In the genomic region with DNA sequence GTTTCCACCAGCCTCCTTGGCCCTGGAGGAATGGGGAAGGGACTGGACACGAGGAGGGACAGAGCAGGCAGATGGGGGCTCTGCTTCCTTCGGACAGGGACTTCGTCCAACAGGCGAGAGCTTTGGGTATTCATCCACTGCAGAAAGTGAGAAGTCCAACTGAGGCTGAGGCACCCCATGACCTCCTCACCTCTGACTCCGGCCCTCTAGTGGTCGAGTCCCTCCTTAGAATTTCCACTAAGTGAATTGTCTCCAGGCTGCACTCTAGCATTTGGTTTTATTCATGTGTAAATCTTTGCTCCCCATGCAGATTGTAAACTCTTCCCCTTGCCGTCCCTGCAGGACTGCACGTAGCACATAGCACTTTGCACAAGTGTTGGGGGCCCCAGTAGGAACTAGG, we compare ENCODE assay signal across 11 cellular contexts. TPM values are rescaled to one million over a fixed set of nuclear protein-coding genes. Genes with fewer than 3 reads are reported as not detected.
DNase-seq lines count a peak whose midpoint lies in the region; ATAC-seq, FAIRE-seq and TF ChIP-seq lines count a peak whose summit lies in the region.
"Had no signal": no experiment of that assay in that cellular context is flagged by ENCODE, and none has a peak within 500 bp of the region (broad histone marks: within the 10 kb centered on the region; RNA-seq: fewer than 3 reads in every experiment).

No MANE protein-coding gene starts in this region.

- intact Hi-C loops in heart right ventricle (cut with DNase I): no loop called here
- intact Hi-C loops in cardiac septum (cut with DNase I): no loop called here
- intact Hi-C loops in activated CD8-positive, alpha-beta T cell treated with anti-CD3 and anti-CD28 coated beads for 36 hours (cut with micrococcal nuclease): no loop called here

- 44 to 65% methylated on average over 8 of the region's 8 CpGs for WGBS in heart right ventricle, 2 donors

- POLR2A ChIA-PET in activated CD8-positive, alpha-beta T cell treated with anti-CD3 and anti-CD28 coated beads for 36 hours (lab: Charles Lee): no interaction called here

- TF ChIP-seq CTCF in heart right ventricle (IDR thresholded peaks at IDR 0.05): peak in 6 of 9 donors; percentile 22 to 49 (median 32)
- TF ChIP-seq CTCF in activated CD8-positive, alpha-beta T cell treated with anti-CD3 and anti-CD28 coated beads for 36 hours (IDR thresholded peaks at IDR 0.05): peak; percentile 69

- peak in 2 of 8 donors; percentile 6 to 16 for ATAC-seq in heart right ventricle
- peak; percentile 60 for ATAC-seq in activated CD8-positive, alpha-beta T cell treated with anti-CD3 and anti-CD28 coated beads for 36 hours

- H3K4me3 ChIP-seq in heart right ventricle: no peak overlapping the region
- H3K4me3 ChIP-seq: pancreas had no signal

- H3K27ac ChIP-seq in heart right ventricle: peak overlapping the region; percentile 65 to 91 (median 80)
- H3K27ac ChIP-seq: pancreas had no signal

- H3K27me3 ChIP-seq in heart right ventricle: no peaks in the 10 kb centered on the region
- H3K27me3 ChIP-seq: pancreas had no signal

- H3K27me3 Mint-ChIP-seq in activated CD8-positive, alpha-beta T cell treated with anti-CD3 and anti-CD28 coated beads for 36 hours: no peaks in the 10 kb centered on the region

- no peak overlapping the region for H3K4me3 Mint-ChIP-seq in activated CD8-positive, alpha-beta T cell treated with anti-CD3 and anti-CD28 coated beads for 36 hours

- H3K27ac Mint-ChIP-seq in activated CD8-positive, alpha-beta T cell treated with anti-CD3 and anti-CD28 coated beads for 36 hours: no peak overlapping the region
- H3K27ac Mint-ChIP-seq: activated naive CD4-positive, alpha-beta T cell treated with anti-CD3 and anti-CD28 coated beads, Interleukin-2, amount 50 U/mL, for 72 hours had no signal

- CTCF ChIA-PET in activated CD8-positive, alpha-beta T cell treated with anti-CD3 and anti-CD28 coated beads for 36 hours (lab: Charles Lee): interaction anchor here (0.6 to 2.7 kb wide), 19 partner anchors 8 to 96 kb away, joined by 3 to 14 read pairs (median 4); a partner anchor contains a TSS

- peaks cover 19% of the 10 kb centered on the region for H3K36me3 Mint-ChIP-seq in activated CD8-positive, alpha-beta T cell treated with anti-CD3 and anti-CD28 coated beads for 36 hours (ENCODE audit: low read depth)

- peaks cover 27 to 99% (median 79%) of the 10 kb centered on the region in 9 donors for H3K4me1 ChIP-seq in heart right ventricle
- H3K4me1 ChIP-seq: pancreas had no signal

- H3K4me1 Mint-ChIP-seq in activated CD8-positive, alpha-beta T cell treated with anti-CD3 and anti-CD28 coated beads for 36 hours (ENCODE audit: low read depth): peaks cover 21% of the 10 kb centered on the region

- FAIRE-seq in urothelium cell line (lab: Jason Lieb, UNC): no peak
- FAIRE-seq: G401.6, pancreas had no signal

- peaks cover 0 to 12% (median 4%) of the 10 kb centered on the region in 11 donors for H3K9me3 ChIP-seq in heart right ventricle
- H3K9me3 ChIP-seq: pancreas had no signal

- no peak for DNase-seq in heart right ventricle
- DNase-seq in cardiac septum (ENCODE audit: low spot score): no peak
- peak; percentile 55 for DNase-seq in activated CD8-positive, alpha-beta T cell treated with anti-CD3 and anti-CD28 coated beads for 36 hours
- peak; percentile 61 for DNase-seq in iPS-NIHi11 (ENCODE audit: low spot score)
- DNase-seq in urothelium cell line (ENCODE audit: low spot score): peak; percentile 21
- DNase-seq in amygdala (lab: John Stamatoyannopoulos, UW): no peak
- no peak for DNase-seq in hepatic stellate cell (ENCODE audit: low spot score)
- DNase-seq in T1000 (lab: John Stamatoyannopoulos, UW): no peak
- DNase-seq: pancreas had no signal

- H3K36me3 ChIP-seq in heart right ventricle: peaks cover 0 to 66% (median 0%) of the 10 kb centered on the region in 9 donors
- H3K36me3 ChIP-seq: pancreas had no signal

- peaks cover 5% of the 10 kb centered on the region for H3K9me3 Mint-ChIP-seq in activated CD8-positive, alpha-beta T cell treated with anti-CD3 and anti-CD28 coated beads for 36 hours

RNA-seq across cellular contexts. Expression of a gene that starts 12.6 kb away (rescaled TPM):
- total RNA-seq in heart right ventricle (1 to 10 TPM; 3.9 to 7.8 (median 5.6) TPM), cardiac septum (8.7 TPM)
- 1 to 10 TPM; 1.9 to 2.3 TPM for polyA plus RNA-seq in heart right ventricle
- total RNA-seq in activated CD8-positive, alpha-beta T cell treated with anti-CD3 and anti-CD28 coated beads for 36 hours: 1 to 10 TPM; 6.3 to 6.8 TPM

RNA-seq across cellular contexts. Expression of a gene that starts 12.7 kb away (rescaled TPM):
- 100 to 1,000 TPM; 364 to 568 (median 413) TPM for total RNA-seq in heart right ventricle
- polyA plus RNA-seq in heart right ventricle: 100 to 1,000 TPM; 139 to 202 TPM
- total RNA-seq in cardiac septum: 314 TPM
- total RNA-seq in activated CD8-positive, alpha-beta T cell treated with anti-CD3 and anti-CD28 coated beads for 36 hours: 10 to 100 TPM; 14.0 to 15.0 TPM

Comparison
In these comparisons a context has a peak if more than half of its experiments do, and no peak if none do; other contexts are left out.
1. DNase-seq: peak in activated CD8-positive, alpha-beta T cell treated with anti-CD3 and anti-CD28 coated beads for 36 hours (single experiment), iPS-NIHi11 (single experiment) and urothelium cell line (single experiment); none in heart right ventricle (0 of 2), cardiac septum (single experiment), amygdala (0 of 56), hepatic stellate cell (single experiment) and T1000 (single experiment).
2. RNA of a gene that starts 12.7 kb away (total RNA-seq): 364 to 568 TPM in heart right ventricle and 314 TPM in cardiac septum (single experiment); 14.0 to 15.0 TPM in activated CD8-positive, alpha-beta T cell treated with anti-CD3 and anti-CD28 coated beads for 36 hours; every median in the first group is over 10 times any median in the second.